Comparison of ENCODE assay signal across 2 cellular contexts in genomic region chr7:116464375-116464774, GRCh38.
TF ChIP-seq lines count a peak whose summit lies in the region.

No MANE protein-coding gene starts in this region.

TF ChIP-seq in IMR-90, 13 proteins besides CTCF, POLR2A, EP300 and RAD21:
- TF ChIP-seq MAZ (IDR thresholded peaks at IDR 0.05; ENCODE audit: borderline replicate concordance, low read depth, low read length), result no peak
- peak; percentile 35; the same call in 1 of the 2 replicates for TF ChIP-seq CEBPB (IDR thresholded peaks at IDR 0.05; ENCODE audit: low read depth, low read length)

TF ChIP-seq in K562, 482 proteins besides CTCF, POLR2A, EP300 and RAD21:
- 0 out of 2 replicates have a peak, but pooled peaks have one; percentile 38 for TF ChIP-seq ZNF277 (CRISPR knock-in tag; IDR thresholded peaks at IDR 0.05; ENCODE audit: borderline replicate concordance)
- TF ChIP-seq HINFP (tag; conservative IDR thresholded peaks at IDR 0.05; ENCODE audit: low read depth), result no peak
